ENCODE assay signal across 9 cellular contexts in genomic region chr3:170171563-170171962, GRCh38. TPM values are rescaled to one million over a fixed set of nuclear protein-coding genes. Genes with fewer than 3 reads are reported as not detected.
DNase-seq lines count a peak whose midpoint lies in the region; ATAC-seq and TF ChIP-seq lines count a peak whose summit lies in the region.
"Had no signal": no experiment of that assay in that cellular context is flagged by ENCODE, and none has a peak within 500 bp of the region (broad histone marks: within the 10 kb centered on the region; RNA-seq: fewer than 3 reads in every experiment).

No MANE protein-coding gene starts in this region.

- no peak for TF ChIP-seq POLR2A in upper lobe of left lung (IDR thresholded peaks at IDR 0.05)

- H3K27me3 Mint-ChIP-seq in naive B cell: no peaks in the 10 kb centered on the region

- H2BK120ac ChIP-seq in neuronal stem cell (ENCODE audit: low read depth, low read length): no peak overlapping the region

- peak overlapping the region in 1 of 8 donors; percentile 9 for H3K4me3 Mint-ChIP-seq in naive B cell

- H3K36me3 ChIP-seq in upper lobe of left lung (peaks cover 16 to 97% (median 59%) of the 10 kb centered on the region in 4 donors), neuronal stem cell (replicated peaks in 1 of 2; ENCODE audit: control insufficient read depth in 2 of 2, insufficient read depth in 2 of 2, low read length in 2 of 2) (peaks cover 13 to 98% of the 10 kb centered on the region in 2 donors)

- no peak for TF ChIP-seq EP300 in upper lobe of left lung (IDR thresholded peaks at IDR 0.05)

- no peak for TF ChIP-seq CTCF in upper lobe of left lung (IDR thresholded peaks at IDR 0.05)

- 62 to 86% methylated on average over 1 of the region's 1 CpG for whole genome bisulfite sequencing in upper lobe of left lung, 2 donors
- WGBS in neuronal stem cell (ENCODE audit: extremely low coverage in 2 of 2, insufficient read length in 2 of 2, insufficient replicate concordance in 1 of 2), 2 donors: no CpG with 5 or more reads among the region's 1 CpG

- H3K27ac Mint-ChIP-seq in naive B cell: peak overlapping the region in 5 of 6 donors; percentile 16 to 85 (median 30)

- H3K9me3 ChIP-seq in upper lobe of left lung (no peaks in the 10 kb centered on the region), neuronal stem cell (replicated peaks in 1 of 2; ENCODE audit: control insufficient read depth in 2 of 2, insufficient read depth in 1 of 2, low read depth in 1 of 2, low read length in 2 of 2) (no peaks in the 10 kb centered on the region)
- H3K9me3 ChIP-seq: colonic mucosa had no signal

- H2AK5ac ChIP-seq in neuronal stem cell (ENCODE audit: low read depth, low read length): no peak overlapping the region

- H3K4me1 Mint-ChIP-seq in naive B cell: peaks cover 20 to 36% (median 25%) of the 10 kb centered on the region in 3 donors

- H3K27ac ChIP-seq in upper lobe of left lung: no peak overlapping the region
- no peak overlapping the region for H3K27ac ChIP-seq in neuronal stem cell (replicated peaks; ENCODE audit: low read length)
- H3K27ac ChIP-seq: colonic mucosa had no signal

- H3K9ac ChIP-seq in neuronal stem cell (ENCODE audit: low read depth, low read length, poor library complexity): no peak overlapping the region

- H4K8ac ChIP-seq in neuronal stem cell (ENCODE audit: low read depth, low read length): no peak overlapping the region

- DNase-seq in naive B cell: no peak
- no peak for DNase-seq in NCI-H2196 treated with DMSO at 0.1 percent for 48 hours (lab: John Stamatoyannopoulos, UW; ENCODE audit: unreplicated experiment)
- DNase-seq in C1 segment of cervical spinal cord (lab: John Stamatoyannopoulos, UW): no peak
- DNase-seq in upper lobe of left lung: no peak
- no peak for DNase-seq in neuronal stem cell (ENCODE audit: low spot score)
- DNase-seq: colonic mucosa had no signal

- peaks cover 2 to 13% (median 6%) of the 10 kb centered on the region in 4 donors for H3K4me1 ChIP-seq in upper lobe of left lung
- no peaks in the 10 kb centered on the region for H3K4me1 ChIP-seq in neuronal stem cell (ENCODE audit: control insufficient read depth in 2 of 2, insufficient read depth in 1 of 2, low read depth in 1 of 2, low read length in 2 of 2)
- H3K4me1 ChIP-seq: colonic mucosa had no signal

- H3K23ac ChIP-seq in neuronal stem cell (ENCODE audit: low read depth, low read length, poor library complexity): no peak overlapping the region

- H4K91ac ChIP-seq in neuronal stem cell (ENCODE audit: low read depth, low read length, poor library complexity): no peak overlapping the region

- no peak overlapping the region for H2BK12ac ChIP-seq in neuronal stem cell (ENCODE audit: low read length)

- H3K27me3 ChIP-seq in upper lobe of left lung: no peaks in the 10 kb centered on the region
- no peaks in the 10 kb centered on the region for H3K27me3 ChIP-seq in neuronal stem cell (ENCODE audit: control insufficient read depth in 3 of 3, insufficient read depth in 3 of 3, low read depth in 1 of 3, low read length in 3 of 3)
- H3K27me3 ChIP-seq: colonic mucosa had no signal

- peaks cover 24 to 29% of the 10 kb centered on the region in 2 donors for H3K36me3 Mint-ChIP-seq in naive B cell

- H3K79me1 ChIP-seq in neuronal stem cell (ENCODE audit: low read depth, low read length): no peaks in the 10 kb centered on the region

- no peak overlapping the region for H3K4ac ChIP-seq in neuronal stem cell (ENCODE audit: low read length)

- H2BK5ac ChIP-seq in neuronal stem cell (ENCODE audit: low read length): no peak overlapping the region

- no peaks in the 10 kb centered on the region for H3K9me3 Mint-ChIP-seq in naive B cell

- H2BK15ac ChIP-seq in neuronal stem cell (ENCODE audit: low read length): no peak overlapping the region

- no peak overlapping the region for H3K4me2 ChIP-seq in neuronal stem cell (ENCODE audit: insufficient read depth, low read length, poor library complexity, severe bottlenecking)

- H3K14ac ChIP-seq in neuronal stem cell (ENCODE audit: low read length): no peak overlapping the region

- no peak overlapping the region for H2AFZ ChIP-seq in neuronal stem cell (ENCODE audit: low read length)

- H3K4me3 ChIP-seq in upper lobe of left lung (no peak overlapping the region), neuronal stem cell (ENCODE audit: low read length in 2 of 2) (no peak overlapping the region)
- H3K4me3 ChIP-seq: colonic mucosa had no signal

- peak; percentile 72 for ATAC-seq in GM18861 (IDR thresholded peaks at IDR 0.05; ENCODE audit: unreplicated experiment)
- peak; percentile 86 for ATAC-seq in GM21576 (IDR thresholded peaks at IDR 0.05; ENCODE audit: unreplicated experiment)
- peak; percentile 70 for ATAC-seq in HG03520 (IDR thresholded peaks at IDR 0.05; ENCODE audit: unreplicated experiment)
- ATAC-seq in naive B cell (ENCODE audit: low read depth in 2 of 2): no peak
- ATAC-seq in upper lobe of left lung (ENCODE audit: low FRiP score in 2 of 2): no peak

- H3K18ac ChIP-seq in neuronal stem cell (ENCODE audit: low read length): no peak overlapping the region

RNA-seq across cellular contexts. Expression of gene PHC3, which starts 10.0 kb away (rescaled TPM):
- polyA plus RNA-seq in naive B cell (ENCODE audit: low read depth in 6 of 6): 100 to 1,000 TPM in 1 of 6 donors, 10 to 100 TPM in 5; 17.8 to 113 (median 60.1) TPM
- total RNA-seq in upper lobe of left lung: 100 to 1,000 TPM in 2 of 6 donors, 10 to 100 TPM in 4; 50.7 to 182 (median 76.3) TPM
- 25.6 TPM for polyA plus RNA-seq in neuronal stem cell (2013, experiment 1 of 2)
- 30.2 TPM for polyA plus RNA-seq in neuronal stem cell (2013, experiment 2 of 2)

RNA-seq across cellular contexts. Expression of gene PRKCI, which starts 50.7 kb away (rescaled TPM):
- 1 to 10 TPM; 2.0 to 6.4 (median 3.2) TPM for polyA plus RNA-seq in naive B cell (ENCODE audit: low read depth in 6 of 6)
- total RNA-seq in upper lobe of left lung: 10 to 100 TPM; 24.7 to 94.7 (median 37.0) TPM
- polyA plus RNA-seq in neuronal stem cell (2013, experiment 1 of 2): 43.8 TPM
- polyA plus RNA-seq in neuronal stem cell (2013, experiment 2 of 2): 46.3 TPM

Comparison
In these comparisons a context has a peak if more than half of its experiments do, and no peak if none do; other contexts are left out.
1. ATAC-seq: peak in GM18861 (single experiment), GM21576 (single experiment) and HG03520 (single experiment); none in naive B cell (0 of 2) and upper lobe of left lung (0 of 2).